In genomic region chr1:183633676-183634343, GRCh38 we compare ENCODE assay signal across 8 cellular contexts. TPM values are rescaled to one million over a fixed set of nuclear protein-coding genes. Genes with fewer than 3 reads are reported as not detected.
DNase-seq lines count a peak whose midpoint lies in the region; ATAC-seq and TF ChIP-seq lines count a peak whose summit lies in the region.

No MANE protein-coding gene starts in this region.

- H3K4me1 ChIP-seq in breast epithelium (peaks cover 0 to 3% of the 10 kb centered on the region in 2 donors), left lung (peaks cover 25 to 62% of the 10 kb centered on the region in 2 donors)

- TF ChIP-seq CTCF in breast epithelium (IDR thresholded peaks at IDR 0.05) (peak in 2 of 3 donors; percentile 25 to 51), left lung (IDR thresholded peaks at IDR 0.05) (peak; percentile 46 to 58)

- H3K9me3 ChIP-seq in breast epithelium (no peaks in the 10 kb centered on the region), left lung (no peaks in the 10 kb centered on the region)

- ATAC-seq in GM19372 (IDR thresholded peaks at IDR 0.05; ENCODE audit: low read depth, unreplicated experiment) (peak; percentile 39), HG03520 (IDR thresholded peaks at IDR 0.05; ENCODE audit: unreplicated experiment) (peak; percentile 34), left lung (peak; percentile 20)

- no peak for TF ChIP-seq POLR2A in breast epithelium (IDR thresholded peaks at IDR 0.05)

- H3K36me3 ChIP-seq in breast epithelium (peaks cover 5% of the 10 kb centered on the region), left lung (peaks cover 0 to 38% of the 10 kb centered on the region in 2 donors)

- DNase-seq in NCI-H1092 treated with DMSO at 0.1 percent for 48 hours (lab: John Stamatoyannopoulos, UW) (peak; percentile 47), NCI-H1092 (lab: John Stamatoyannopoulos, UW) (no peak), OCI-M1 (lab: John Stamatoyannopoulos, UW) (peak; percentile 90), breast epithelium (ENCODE audit: low spot score in 2 of 2) (no peak), left lung (no peak), substantia nigra (lab: John Stamatoyannopoulos, UW) (peak in 3 of 49 donors; percentile 4 to 44 (median 20))

- no peaks in the 10 kb centered on the region for H3K27me3 ChIP-seq in breast epithelium
- H3K27me3 ChIP-seq in left lung, result no peaks in the 10 kb centered on the region

- intact Hi-C loops in breast epithelium (cut with DNase I; ENCODE audit: low total_unique reads), result no loop called here
- intact Hi-C loops in left lung (cut with DNase I), result loop anchor here in 1 of 2 donors (10.0 kb wide), 1 partner anchor 159 kb away; the partner anchor contains the start of gene SMG7

- H3K4me3 ChIP-seq in breast epithelium (peak overlapping the region; percentile 90 to 92 (median 91)), left lung (peak overlapping the region; percentile 69 to 90)

- H3K27ac ChIP-seq in breast epithelium (peak overlapping the region; percentile 62 to 69), left lung (peak overlapping the region; percentile 96 to 99), substantia nigra (ENCODE audit: low read depth, low read length, poor library complexity, severe bottlenecking) (peak overlapping the region; percentile 26)

RNA-seq across cellular contexts. Expression of gene ARPC5, which starts 1.8 kb away (rescaled TPM):
- total RNA-seq in breast epithelium, result 10 to 100 TPM; 60.8 to 80.8 (median 70.8) TPM
- total RNA-seq in left lung, result 100 to 1,000 TPM; 171 to 208 TPM

RNA-seq across cellular contexts. Expression of gene APOBEC4, which starts 19.3 kb away (rescaled TPM):
- not detected for total RNA-seq in breast epithelium
- under 1 TPM; 0.26 to 0.89 TPM for total RNA-seq in left lung

RNA-seq across cellular contexts. Expression of gene NCF2, which starts 43.6 kb away (rescaled TPM):
- 10 to 100 TPM in 2 of 3 donors, 1 to 10 TPM in 1; 4.6 to 45.0 (median 13.0) TPM for total RNA-seq in breast epithelium
- total RNA-seq in left lung, result 100 to 1,000 TPM in 1 of 2 donors, 10 to 100 TPM in 1; 70.9 to 139 TPM

Comparison
In these comparisons a context has a peak if more than half of its experiments do, and no peak if none do; other contexts are left out.
1. DNase-seq: peak in NCI-H1092 treated with DMSO at 0.1 percent for 48 hours (single experiment) and OCI-M1 (single experiment); none in NCI-H1092 (single experiment), breast epithelium (0 of 2) and left lung (0 of 2).
2. H3K27ac ChIP-seq: peak in every context shown above with its lines; median percentile 98 in left lung; 66 in breast epithelium; 26 in substantia nigra.
3. Peak in every context shown above with its lines, with median percentiles within 50 percentile points of each other: ATAC-seq.